8 cellular contexts compared by ENCODE assay signal in the genomic region with DNA sequence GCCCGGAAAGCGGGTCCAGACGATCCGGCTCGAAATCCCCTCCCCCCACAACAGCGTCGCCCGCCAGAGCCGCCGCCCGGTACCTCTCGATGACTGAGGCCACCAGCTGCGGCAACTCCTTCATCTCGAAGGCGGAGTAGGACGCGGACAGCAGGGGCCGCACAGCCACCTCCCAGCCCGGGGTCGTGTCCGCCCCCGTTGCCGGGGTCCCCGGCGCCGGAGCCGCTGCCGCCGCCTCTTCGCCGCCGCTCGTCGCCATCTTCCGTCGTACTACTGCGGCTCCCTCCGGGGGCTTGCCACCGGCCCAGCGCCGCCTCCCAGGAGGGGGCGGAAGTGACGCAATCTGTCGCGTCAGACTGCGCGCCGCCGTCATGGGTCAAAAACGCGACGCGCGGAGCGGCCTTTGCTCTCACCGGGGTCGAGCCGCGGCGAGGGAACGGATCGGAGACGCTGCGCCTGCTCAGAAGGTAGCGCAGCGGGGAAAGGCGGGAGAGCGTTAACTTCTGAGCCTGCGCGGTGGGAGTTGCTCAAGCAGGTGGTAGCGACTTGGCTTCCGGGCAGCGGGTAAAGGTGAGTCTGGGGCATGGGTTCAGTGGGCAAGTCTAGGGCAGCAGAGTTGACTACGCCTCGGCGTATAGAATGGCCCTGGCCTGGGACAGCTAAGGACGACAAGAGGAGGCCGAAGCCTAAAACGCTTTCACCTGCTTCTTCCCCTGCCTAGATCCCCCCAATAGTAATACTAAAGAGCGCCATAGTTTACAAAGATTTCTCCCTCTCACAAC. TPM values are rescaled to one million over a fixed set of nuclear protein-coding genes. Genes with fewer than 3 reads are reported as not detected.
A peak's percentile ranks its signal among the peaks of the same experiment; 100 is the strongest.
DNase-seq lines count a peak whose midpoint lies in the region; ATAC-seq and TF ChIP-seq lines count a peak whose summit lies in the region.

UBR4 (minus strand) TSS at position 277 of the 782 bp plus-strand sequence; CDS start at position 259, 18 bp downstream.

- H3K36me3 Mint-ChIP-seq in dendritic cell treated with granulocyte-macrophage colony-stimulating factor and Interleukin-4, amounts not matched to agents 40 ng/mL and 50 ng/mL, for 4 days (ENCODE audit: low read depth): peaks cover 50% of the 10 kb centered on the region

- peak within 1 kb of the TSS; percentile 84 for H3K4me3 Mint-ChIP-seq in dendritic cell treated with granulocyte-macrophage colony-stimulating factor and Interleukin-4, amounts not matched to agents 40 ng/mL and 50 ng/mL, for 4 days

- H3K36me3 ChIP-seq in BLaER1 treated with 17β-estradiol and CSF1 and Interleukin-3, amounts not matched to agents 10 nM and 100 nM: peaks cover 14 to 49% (median 30%) of the 10 kb centered on the region in 11 experiments; a peak in 20 of 22 replicates
- H3K36me3 ChIP-seq in left lung: peaks cover 0 to 15% of the 10 kb centered on the region in 2 donors

- no peaks in the 10 kb centered on the region for H3K9me3 Mint-ChIP-seq in dendritic cell treated with granulocyte-macrophage colony-stimulating factor and Interleukin-4, amounts not matched to agents 40 ng/mL and 50 ng/mL, for 4 days

- peak within 1 kb of the TSS; percentile 93 for H3K27ac Mint-ChIP-seq in dendritic cell treated with granulocyte-macrophage colony-stimulating factor and Interleukin-4, amounts not matched to agents 40 ng/mL and 50 ng/mL, for 4 days

- H3K9me3 ChIP-seq in BLaER1 treated with 17β-estradiol and CSF1 and Interleukin-3, amounts not matched to agents 10 nM and 100 nM (replicated peaks in 1 of 11): no peaks in the 10 kb centered on the region
- no peaks in the 10 kb centered on the region for H3K9me3 ChIP-seq in left lung

- peak; percentile 75 for ATAC-seq in GM19351 (IDR thresholded peaks at IDR 0.05; ENCODE audit: unreplicated experiment)
- peak; percentile 85 for ATAC-seq in HG03521 (IDR thresholded peaks at IDR 0.05; ENCODE audit: unreplicated experiment)
- ATAC-seq in left lung: peak; percentile 97

- H3K4me1 ChIP-seq in BLaER1 treated with 17β-estradiol and CSF1 and Interleukin-3, amounts not matched to agents 10 nM and 100 nM: peaks cover 45 to 71% (median 63%) of the 10 kb centered on the region in 10 experiments
- H3K4me1 ChIP-seq in left lung: peaks cover 9 to 69% of the 10 kb centered on the region in 2 donors

- intact Hi-C loops in dendritic cell treated with granulocyte-macrophage colony-stimulating factor and Interleukin-4, amounts not matched to agents 40 ng/mL and 50 ng/mL, for 4 days (cut with micrococcal nuclease): loop anchor here (5.0 kb wide), 1 partner anchor 42 kb away; the partner anchor contains the start of genes EMC1 and MRTO4
- intact Hi-C loops in left lung (cut with DNase I): no loop called here

- H3K27me3 Mint-ChIP-seq in dendritic cell treated with granulocyte-macrophage colony-stimulating factor and Interleukin-4, amounts not matched to agents 40 ng/mL and 50 ng/mL, for 4 days: no peaks in the 10 kb centered on the region

- peak; percentile 96 for DNase-seq in NCI-H748 (lab: John Stamatoyannopoulos, UW; ENCODE audit: unreplicated experiment)
- peak; percentile 96 to 98 for DNase-seq in activated CD4-positive, alpha-beta T cell treated with anti-CD3 and anti-CD28 coated beads, Interleukin-2, amount 50 U/mL, for 24 hours (ENCODE audit: low read depth in 1 of 2, low spot score in 1 of 2)
- DNase-seq in left lung: peak; percentile 95 to 98
- DNase-seq in stimulated activated CD4-positive, alpha-beta T cell treated with anti-CD3 and anti-CD28 coated beads, Interleukin-2, amount 100 ng/mL, for 48 hours: peak; percentile 97

- peak within 1 kb of the TSS; percentile 86 to 97 (median 92) for H3K27ac ChIP-seq in BLaER1 treated with 17β-estradiol and CSF1 and Interleukin-3, amounts not matched to agents 10 nM and 100 nM
- peak within 1 kb of the TSS; percentile 91 to 97 for H3K27ac ChIP-seq in left lung

- H3K27me3 ChIP-seq in BLaER1 treated with 17β-estradiol and CSF1 and Interleukin-3, amounts not matched to agents 10 nM and 100 nM: no peaks in the 10 kb centered on the region
- no peaks in the 10 kb centered on the region for H3K27me3 ChIP-seq in left lung

- H3K4me2 ChIP-seq in BLaER1 treated with 17β-estradiol and CSF1 and Interleukin-3, amounts not matched to agents 10 nM and 100 nM: peak within 1 kb of the TSS; percentile 88 to 98 (median 95)

- H3K4me3 ChIP-seq in BLaER1 treated with 17β-estradiol and CSF1 and Interleukin-3, amounts not matched to agents 10 nM and 100 nM: peak within 1 kb of the TSS; percentile 77 to 98 (median 88)
- peak within 1 kb of the TSS; percentile 90 to 95 for H3K4me3 ChIP-seq in left lung

- H4K20me1 ChIP-seq in BLaER1 treated with 17β-estradiol and CSF1 and Interleukin-3, amounts not matched to agents 10 nM and 100 nM: peaks cover 25 to 81% (median 64%) of the 10 kb centered on the region in 11 experiments; a peak in 21 of 22 replicates

- TF ChIP-seq CTCF in left lung (IDR thresholded peaks at IDR 0.05): no peak

- H3K9ac ChIP-seq in BLaER1 treated with 17β-estradiol and CSF1 and Interleukin-3, amounts not matched to agents 10 nM and 100 nM: peak within 1 kb of the TSS; percentile 91 to 98 (median 94)

- peaks cover 53% of the 10 kb centered on the region for H3K4me1 Mint-ChIP-seq in dendritic cell treated with granulocyte-macrophage colony-stimulating factor and Interleukin-4, amounts not matched to agents 40 ng/mL and 50 ng/mL, for 4 days (ENCODE audit: low read depth)

RNA-seq across cellular contexts. Expression of gene UBR4, which starts in this region (rescaled TPM):
- total RNA-seq in left lung: 100 to 1,000 TPM in 1 of 2 donors, 10 to 100 TPM in 1; 95.9 to 130 TPM

Comparison
In these comparisons a context has a peak if more than half of its experiments do, and no peak if none do; other contexts are left out.
1. Peak in every context shown above with its lines: DNase-seq, ATAC-seq, H3K4me3 ChIP-seq and H3K27ac ChIP-seq.